ENCODE assay signal across 34 cellular contexts in genomic region chr6:158503222-158503621, GRCh38.
"Had no signal": no experiment of that assay in that cellular context is flagged by ENCODE, and none has a peak within 500 bp of the region (broad histone marks: within the 10 kb centered on the region; RNA-seq: fewer than 3 reads in every experiment).

No MANE protein-coding gene starts in this region.

- DNase-seq: activated CD4-positive, alpha-beta T cell treated with anti-CD3 and anti-CD28 coated beads for 4 hours; activated CD4-positive, alpha-beta T cell treated with anti-CD3 and anti-CD28 coated beads, Interleukin-2, amount 50 U/mL, for 4 hours; activated CD4-positive, CD25-positive, alpha-beta regulatory T cell; activated gamma-delta T cell treated with Interleukin-2 at 50 U/mL for 16 hours; activated naive CD4-positive, alpha-beta T cell treated with anti-CD3 and anti-CD28 coated beads, Interleukin-2, amount 50 U/mL, for 16 hours; activated T-cell treated with anti-CD3 and anti-CD28 coated beads, Interleukin-2, amount 50 U/mL, for 1 hour; adrenal gland; aorta; body of pancreas; cerebellar nuclear complex; cortex of kidney; effector memory CD8-positive, alpha-beta T cell; foreskin fibroblast; hippocampal formation; kidney glomerular epithelial cell; left lung; lower lobe of right lung; mesendoderm; mucosa of descending colon; ovary; right lobe of liver; stimulated activated CD4-positive, alpha-beta T cell treated with anti-CD3 and anti-CD28 coated beads, Interleukin-12 subunit alpha, Interleukin-12 subunit beta, amount 100 ng/mL, for 4 hours; stimulated activated CD4-positive, alpha-beta T cell treated with anti-CD3 and anti-CD28 coated beads, Interleukin-4, amount 100 ng/mL, for 24 hours; stimulated activated naive CD8-positive, alpha-beta T cell treated with anti-CD3 and anti-CD28 coated beads, Interleukin-15, amount 100 ng/mL, for 72 hours; substantia nigra; T-helper 1 cell had no signal

- H3K9me3 ChIP-seq: adrenal gland, body of pancreas, left lung, lower lobe of right lung, mucosa of descending colon, ovary, right lobe of liver, vagina had no signal

- H3K27ac Mint-ChIP-seq: natural killer cell treated with Interleukin-12 subunit alpha and Interleukin-12 subunit beta and Interleukin-15 and Interleukin-18, amount 100 ng/mL, for 72 hours; progenitor cell of endocrine pancreas; stimulated activated memory B cell treated with anti-CD40 and anti-IgM and Interleukin-4, amounts not matched to agents 10 μg/mL and 1 μg/mL and 100 μg/mL, for 72 hours; T-helper 2 cell treated with Interferon-gamma antibody and Interleukin-4, amounts not matched to agents 5 μg/mL and 100 μg/mL, for 36 hours; type B pancreatic cell had no signal

- H3K27ac ChIP-seq: adrenal gland, body of pancreas, left lung, lower lobe of right lung, ovary, right lobe of liver, skin epidermis, vagina had no signal

- H3K36me3 ChIP-seq: ovary had no signal

- H3K4me3 ChIP-seq: adrenal gland, body of pancreas, left lung, lower lobe of right lung, mucosa of descending colon, ovary, right lobe of liver, skin epidermis, vagina had no signal

- ATAC-seq: body of pancreas; effector memory CD8-positive, alpha-beta T cell; esophagus mucosa; left lung; mucosa of descending colon had no signal

- H3K27me3 ChIP-seq: adrenal gland, body of pancreas, left lung, ovary, right lobe of liver, vagina had no signal

- H3K27me3 Mint-ChIP-seq: effector memory CD8-positive, alpha-beta T cell; natural killer cell treated with Interleukin-12 subunit alpha and Interleukin-12 subunit beta and Interleukin-15 and Interleukin-18, amount 100 ng/mL, for 72 hours; progenitor cell of endocrine pancreas; stimulated activated memory B cell treated with anti-CD40 and anti-IgM and Interleukin-4, amounts not matched to agents 10 μg/mL and 1 μg/mL and 100 μg/mL, for 72 hours; stimulated activated naive CD8-positive, alpha-beta T cell treated with anti-CD3 and anti-CD28 coated beads, Interleukin-15, amount 100 ng/mL, for 72 hours; type B pancreatic cell had no signal

- H3K4me1 ChIP-seq: adrenal gland, body of pancreas, left lung, lower lobe of right lung, right lobe of liver had no signal

- H3K4me3 Mint-ChIP-seq: natural killer cell treated with Interleukin-12 subunit alpha and Interleukin-12 subunit beta and Interleukin-15 and Interleukin-18, amount 100 ng/mL, for 72 hours; stimulated activated memory B cell treated with anti-CD40 and anti-IgM and Interleukin-4, amounts not matched to agents 10 μg/mL and 1 μg/mL and 100 μg/mL, for 72 hours; stimulated activated naive CD8-positive, alpha-beta T cell treated with anti-CD3 and anti-CD28 coated beads, Interleukin-15, amount 100 ng/mL, for 72 hours; T-helper 2 cell treated with Interferon-gamma antibody and Interleukin-4, amounts not matched to agents 5 μg/mL and 100 μg/mL, for 36 hours; type B pancreatic cell had no signal

- H3K9me3 Mint-ChIP-seq: effector memory CD8-positive, alpha-beta T cell; natural killer cell treated with Interleukin-12 subunit alpha and Interleukin-12 subunit beta and Interleukin-15 and Interleukin-18, amount 100 ng/mL, for 72 hours; stimulated activated memory B cell treated with anti-CD40 and anti-IgM and Interleukin-4, amounts not matched to agents 10 μg/mL and 1 μg/mL and 100 μg/mL, for 72 hours; stimulated activated naive CD8-positive, alpha-beta T cell treated with anti-CD3 and anti-CD28 coated beads, Interleukin-15, amount 100 ng/mL, for 72 hours; T-helper 2 cell treated with Interferon-gamma antibody and Interleukin-4, amounts not matched to agents 5 μg/mL and 100 μg/mL, for 36 hours; type B pancreatic cell had no signal

- H3K4me1 Mint-ChIP-seq: stimulated activated memory B cell treated with anti-CD40 and anti-IgM and Interleukin-4, amounts not matched to agents 10 μg/mL and 1 μg/mL and 100 μg/mL, for 72 hours; stimulated activated naive CD8-positive, alpha-beta T cell treated with anti-CD3 and anti-CD28 coated beads, Interleukin-15, amount 100 ng/mL, for 72 hours had no signal
